In the genomic region with DNA sequence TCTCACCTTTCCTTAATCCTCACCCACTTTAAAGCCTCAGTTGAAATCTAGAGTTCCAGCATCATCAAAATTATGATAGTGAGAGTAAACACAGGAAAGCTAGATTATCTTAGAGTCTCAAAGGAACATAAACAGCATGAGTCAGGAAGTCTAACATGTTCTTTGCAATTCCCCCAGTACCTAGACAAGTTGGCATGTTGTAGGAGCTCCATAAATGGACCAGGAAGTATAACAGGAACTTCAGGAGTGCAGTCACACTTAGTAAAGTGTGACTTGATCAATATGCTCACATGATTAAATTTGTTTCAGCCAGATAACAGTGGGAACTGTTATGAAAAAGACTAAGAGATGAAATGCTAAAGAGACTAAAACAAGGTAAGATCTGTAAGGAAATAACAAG, we compare ENCODE assay signal across 27 cellular contexts.
DNase-seq lines count a peak whose midpoint lies in the region; ATAC-seq, FAIRE-seq and TF ChIP-seq lines count a peak whose summit lies in the region.
"Had no signal": no experiment of that assay in that cellular context is flagged by ENCODE, and none has a peak within 500 bp of the region (broad histone marks: within the 10 kb centered on the region; RNA-seq: fewer than 3 reads in every experiment).

No MANE protein-coding gene starts in this region.

- H3K9me3 ChIP-seq in pancreas: no peaks in the 10 kb centered on the region
- H3K9me3 ChIP-seq: A549; BLaER1 treated with 17β-estradiol and CSF1 and Interleukin-3, amounts not matched to agents 10 nM and 100 nM; Caco-2 had no signal

- DNase-seq in amniotic epithelial cell (ENCODE audit: low read depth) (peak; percentile 15), choroid plexus epithelial cell (ENCODE audit: low read depth) (peak; percentile 1), fibroblast of villous mesenchyme (ENCODE audit: low read depth) (peak; percentile 1), pancreas (no peak), left ventricle myocardium superior (no peak), NCI-H510A treated with DMSO at 0.1 percent for 48 hours (lab: John Stamatoyannopoulos, UW) (no peak), NOMO-1 (lab: John Stamatoyannopoulos, UW; ENCODE audit: unreplicated experiment in 2 of 2) (no peak)
- DNase-seq: AML-193; Caco-2; Calu3; CD4-positive, alpha-beta T cell; CD8-positive, alpha-beta T cell; DMS53; DMS79; DND-41; EL; GDM1 had no signal

- peak in 3 of 4 donors; percentile 37 to 55 (median 52) for ATAC-seq in pancreas
- ATAC-seq in left ventricle myocardium superior: no peak
- ATAC-seq in HG02981 (IDR thresholded peaks at IDR 0.05; ENCODE audit: unreplicated experiment): no peak
- ATAC-seq: A549; CD8-positive, alpha-beta T cell; GM12878 had no signal

- FAIRE-seq in pancreas (lab: Jason Lieb, UNC): no peak
- FAIRE-seq: A549, D721Med, GM12892, GM18507, GM19239 had no signal

- no peak overlapping the region for H3K4me3 ChIP-seq in choroid plexus epithelial cell (ENCODE audit: low read depth, low read length)
- no peak overlapping the region for H3K4me3 ChIP-seq in fibroblast of villous mesenchyme (ENCODE audit: low read depth, low read length)
- H3K4me3 ChIP-seq in pancreas: no peak overlapping the region
- H3K4me3 ChIP-seq: A549; BLaER1 treated with 17β-estradiol and CSF1 and Interleukin-3, amounts not matched to agents 10 nM and 100 nM; GM12878 had no signal

- no peaks in the 10 kb centered on the region for H3K4me1 ChIP-seq in pancreas
- H3K4me1 ChIP-seq: A549; BLaER1 treated with 17β-estradiol and CSF1 and Interleukin-3, amounts not matched to agents 10 nM and 100 nM; Caco-2 had no signal

- intact Hi-C loops in pancreas (cut with DNase I): no loop called here
- intact Hi-C loops in left ventricle myocardium superior (cut with micrococcal nuclease): no loop called here

- TF ChIP-seq CTCF in choroid plexus epithelial cell (conservative IDR thresholded peaks at IDR 0.05; ENCODE audit: low read depth, low read length) (no peak), fibroblast of villous mesenchyme (IDR thresholded peaks at IDR 0.05; ENCODE audit: insufficient read depth, low read depth, low read length) (no peak), pancreas (IDR thresholded peaks at IDR 0.05) (no peak)

- no peaks in the 10 kb centered on the region for H3K27me3 ChIP-seq in pancreas
- H3K27me3 ChIP-seq: BLaER1 treated with 17β-estradiol and CSF1 and Interleukin-3, amounts not matched to agents 10 nM and 100 nM had no signal

- H3K27ac ChIP-seq in pancreas: no peak overlapping the region
- H3K27ac ChIP-seq: 22Rv1; A549; BLaER1 treated with 17β-estradiol and CSF1 and Interleukin-3, amounts not matched to agents 10 nM and 100 nM; C4-2B had no signal

- H3K36me3 ChIP-seq in pancreas: no peaks in the 10 kb centered on the region
- H3K36me3 ChIP-seq: BLaER1 treated with 17β-estradiol and CSF1 and Interleukin-3, amounts not matched to agents 10 nM and 100 nM had no signal

Comparison
In these comparisons a context has a peak if more than half of its experiments do, and no peak if none do; other contexts are left out.
1. DNase-seq: peak in amniotic epithelial cell (single experiment), choroid plexus epithelial cell (single experiment) and fibroblast of villous mesenchyme (single experiment); none in pancreas (0 of 6), left ventricle myocardium superior (single experiment), NCI-H510A treated with DMSO at 0.1 percent for 48 hours (single experiment) and NOMO-1 (0 of 2).
2. ATAC-seq: peak in pancreas (3 of 4); none in left ventricle myocardium superior (single experiment) and HG02981 (single experiment).